Comparison of ENCODE assay signal across 1 cellular context in the genomic region with DNA sequence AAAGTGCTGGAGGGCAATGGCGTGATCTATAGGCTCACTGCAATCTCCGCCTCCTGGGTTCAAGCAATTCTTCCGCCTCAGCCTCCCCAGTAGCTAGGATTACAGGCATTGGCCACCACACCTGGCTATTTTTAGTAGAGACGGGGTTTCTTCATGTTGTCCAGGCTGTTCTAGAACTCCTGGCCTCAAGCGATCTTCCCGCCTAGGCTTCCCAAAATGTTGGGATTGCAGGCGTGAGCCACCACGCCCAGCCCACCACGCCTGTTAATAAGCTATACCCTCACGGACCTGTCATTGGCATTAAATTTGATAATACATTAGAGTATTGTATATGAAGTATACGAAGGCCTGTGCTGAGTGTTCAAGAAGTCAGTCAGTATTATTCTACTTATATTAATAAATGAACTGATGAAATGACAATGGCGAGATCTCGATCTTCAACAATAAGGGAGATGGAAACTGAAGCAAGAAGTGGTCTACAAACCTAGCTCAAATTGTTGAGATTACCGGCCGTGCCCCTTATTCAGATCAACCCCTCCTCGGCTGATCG.
TF ChIP-seq lines count a peak whose summit lies in the region.

No MANE protein-coding gene starts in this region.

TF ChIP-seq in IMR-90, 13 proteins besides CTCF, POLR2A, EP300 and RAD21 (continued from another document):
- TF ChIP-seq, protein P1, sequence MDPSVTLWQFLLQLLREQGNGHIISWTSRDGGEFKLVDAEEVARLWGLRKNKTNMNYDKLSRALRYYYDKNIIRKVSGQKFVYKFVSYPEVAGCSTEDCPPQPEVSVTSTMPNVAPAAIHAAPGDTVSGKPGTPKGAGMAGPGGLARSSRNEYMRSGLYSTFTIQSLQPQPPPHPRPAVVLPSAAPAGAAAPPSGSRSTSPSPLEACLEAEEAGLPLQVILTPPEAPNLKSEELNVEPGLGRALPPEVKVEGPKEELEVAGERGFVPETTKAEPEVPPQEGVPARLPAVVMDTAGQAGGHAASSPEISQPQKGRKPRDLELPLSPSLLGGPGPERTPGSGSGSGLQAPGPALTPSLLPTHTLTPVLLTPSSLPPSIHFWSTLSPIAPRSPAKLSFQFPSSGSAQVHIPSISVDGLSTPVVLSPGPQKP (IDR thresholded peaks at IDR 0.05; ENCODE audit: borderline replicate concordance, low read depth, low read length) = no peak
- no peak for TF ChIP-seq BHLHE40 (IDR thresholded peaks at IDR 0.05; ENCODE audit: low read depth, low read length)
- TF ChIP-seq FOS (IDR thresholded peaks at IDR 0.05; ENCODE audit: low read depth, low read length) = no peak
- TF ChIP-seq, protein P2, sequence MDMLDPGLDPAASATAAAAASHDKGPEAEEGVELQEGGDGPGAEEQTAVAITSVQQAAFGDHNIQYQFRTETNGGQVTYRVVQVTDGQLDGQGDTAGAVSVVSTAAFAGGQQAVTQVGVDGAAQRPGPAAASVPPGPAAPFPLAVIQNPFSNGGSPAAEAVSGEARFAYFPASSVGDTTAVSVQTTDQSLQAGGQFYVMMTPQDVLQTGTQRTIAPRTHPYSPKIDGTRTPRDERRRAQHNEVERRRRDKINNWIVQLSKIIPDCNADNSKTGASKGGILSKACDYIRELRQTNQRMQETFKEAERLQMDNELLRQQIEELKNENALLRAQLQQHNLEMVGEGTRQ (IDR thresholded peaks at IDR 0.05; ENCODE audit: low read depth, low read length) = no peak
- no peak for TF ChIP-seq RCOR1 (IDR thresholded peaks at IDR 0.05; ENCODE audit: insufficient replicate concordance, low read length)
- TF ChIP-seq CHD1 (IDR thresholded peaks at IDR 0.05; ENCODE audit: low read depth, low read length) = no peak
